ENCODE assay signal across 23 cellular contexts in the genomic region with DNA sequence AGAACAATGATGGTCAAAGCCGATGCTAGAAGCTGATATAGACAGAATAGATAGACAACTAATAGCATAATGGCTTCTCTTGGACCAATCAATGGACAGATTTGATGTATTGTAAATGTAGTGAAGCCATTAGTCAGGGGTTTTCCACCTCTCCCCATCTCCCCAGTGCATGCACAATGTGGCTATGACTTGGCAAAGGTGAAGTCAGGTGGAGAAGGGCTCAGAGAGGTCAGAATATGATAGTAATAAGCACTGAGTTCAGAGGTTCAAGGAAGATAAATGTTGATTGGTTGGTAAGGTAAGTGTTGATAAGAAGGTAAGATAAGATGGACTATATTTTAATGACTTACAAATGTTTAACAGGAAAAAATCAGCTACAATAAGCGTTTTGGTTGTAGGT. TPM values are rescaled to one million over a fixed set of nuclear protein-coding genes. Genes with fewer than 3 reads are reported as not detected.
"Had no signal": no experiment of that assay in that cellular context is flagged by ENCODE, and none has a peak within 500 bp of the region (broad histone marks: within the 10 kb centered on the region; RNA-seq: fewer than 3 reads in every experiment).

No MANE protein-coding gene starts in this region.

- H3K27ac ChIP-seq: cardiac muscle cell, esophagus squamous epithelium, psoas muscle, thoracic aorta, upper lobe of right lung, VCaP had no signal

- H3K4me3 Mint-ChIP-seq: activated naive CD8-positive, alpha-beta T cell; activated T-cell treated with anti-CD3 and anti-CD28 coated beads, Interleukin-2, amount 50 U/mL, for 72 hours; effector memory CD8-positive, alpha-beta T cell; immature natural killer cell had no signal

- H3K4me3 ChIP-seq: cardiac muscle cell, esophagus squamous epithelium, psoas muscle, thoracic aorta, upper lobe of right lung had no signal

- H3K9me3 Mint-ChIP-seq: activated T-cell treated with anti-CD3 and anti-CD28 coated beads, Interleukin-2, amount 50 U/mL, for 72 hours; effector memory CD8-positive, alpha-beta T cell; immature natural killer cell had no signal

- DNase-seq: activated CD4-positive, alpha-beta T cell treated with anti-CD3 and anti-CD28 coated beads for 1 hour; activated CD4-positive, alpha-beta T cell treated with anti-CD3 and anti-CD28 coated beads, Interleukin-2, amount 50 U/mL, for 4 hours; activated gamma-delta T cell treated with Interleukin-2 at 50 U/mL for 16 hours; activated T-cell treated with anti-CD3 and anti-CD28 coated beads, Interleukin-2, amount 50 U/mL, for 72 hours; amniotic stem cell; effector memory CD8-positive, alpha-beta T cell; esophagus squamous epithelium; immature natural killer cell; psoas muscle; right cardiac atrium; stimulated activated CD4-positive, alpha-beta T cell treated with anti-CD3 and anti-CD28 coated beads, Interleukin-15, amount 100 ng/mL, for 24 hours; stimulated activated CD4-positive, alpha-beta T cell treated with anti-CD3 and anti-CD28 coated beads, Interleukin-2, amount 100 ng/mL, for 48 hours; SW 1271; T-helper 2 cell; upper lobe of right lung had no signal

- H3K36me3 ChIP-seq: cardiac muscle cell, thoracic aorta, upper lobe of right lung had no signal

- H3K27me3 Mint-ChIP-seq: activated naive CD8-positive, alpha-beta T cell had no signal

- H3K9me3 ChIP-seq: esophagus squamous epithelium, psoas muscle, thoracic aorta, upper lobe of right lung had no signal

- H3K27ac Mint-ChIP-seq: activated naive CD8-positive, alpha-beta T cell; activated T-cell treated with anti-CD3 and anti-CD28 coated beads, Interleukin-2, amount 50 U/mL, for 72 hours; effector memory CD8-positive, alpha-beta T cell; immature natural killer cell had no signal

- ATAC-seq: activated T-cell treated with anti-CD3 and anti-CD28 coated beads, Interleukin-2, amount 50 U/mL, for 72 hours; effector memory CD8-positive, alpha-beta T cell; psoas muscle; right cardiac atrium; upper lobe of right lung had no signal

- H3K27me3 ChIP-seq: cardiac muscle cell, esophagus squamous epithelium, upper lobe of right lung had no signal

- H3K4me1 ChIP-seq: psoas muscle, upper lobe of right lung had no signal

- H3K36me3 Mint-ChIP-seq: activated naive CD8-positive, alpha-beta T cell; immature natural killer cell had no signal

- H3K4me1 Mint-ChIP-seq: immature natural killer cell had no signal

RNA-seq across cellular contexts. Expression of a gene that starts 28.5 kb away (rescaled TPM):
- total RNA-seq: activated CD8-positive, alpha-beta memory T cell treated with anti-CD3 and anti-CD28 coated beads for 36 hours; cardiac muscle cell; chondrocyte; dermis microvascular lymphatic vessel endothelial cell had no signal
- polyA plus RNA-seq: neural cell had no signal
